ENCODE assay signal across 10 cellular contexts in the genomic region with DNA sequence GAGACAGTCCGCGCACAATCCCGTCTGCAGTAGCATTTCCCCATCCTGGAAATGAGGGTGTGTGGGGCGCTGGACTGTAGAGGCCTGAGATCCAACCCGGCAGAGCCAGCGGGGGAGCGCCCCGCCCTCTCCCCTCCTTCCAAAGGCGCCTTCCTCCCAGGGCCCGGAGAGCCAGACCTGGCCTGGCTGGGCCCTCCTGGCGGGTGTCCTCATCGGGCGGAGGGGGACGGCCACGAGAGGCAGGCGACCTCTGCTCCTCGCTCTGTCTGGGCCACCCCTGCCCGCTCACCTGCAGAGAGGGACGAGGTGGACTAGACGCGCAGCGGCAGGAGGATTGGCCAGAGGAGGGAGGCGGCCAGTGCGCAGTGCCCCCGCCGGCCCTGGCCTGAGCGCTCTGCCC. TPM values are rescaled to one million over a fixed set of nuclear protein-coding genes. Genes with fewer than 3 reads are reported as not detected.
"Had no signal": no experiment of that assay in that cellular context is flagged by ENCODE, and none has a peak within 500 bp of the region (broad histone marks: within the 10 kb centered on the region; RNA-seq: fewer than 3 reads in every experiment).

No MANE protein-coding gene starts in this region.

RNA-seq across cellular contexts. Expression of a gene that starts 28.5 kb away (rescaled TPM):
- total RNA-seq: OCI-LY7, PC-3, PC-9, Peyer's patch, Right ventricle myocardium superior, RPMI7951, SJCRH30, SJSA1, SK-MEL-5 had no signal
- polyA plus RNA-seq: SK-N-SH had no signal

RNA-seq across cellular contexts. Expression of a gene that starts 40.3 kb away (rescaled TPM):
- total RNA-seq: PC-3, PC-9, Right ventricle myocardium superior, RPMI7951, SJSA1, SK-MEL-5 had no signal
- polyA plus RNA-seq: SK-N-SH had no signal

RNA-seq across cellular contexts. Expression of a gene that starts 49.9 kb away (rescaled TPM):
- total RNA-seq: OCI-LY7, PC-3, PC-9, Peyer's patch, Right ventricle myocardium superior, RPMI7951, SJCRH30, SJSA1, SK-MEL-5 had no signal
- polyA plus RNA-seq: SK-N-SH had no signal
